8 cellular contexts compared by ENCODE assay signal in genomic region chr20:32031007-32031958, GRCh38.
A peak's percentile ranks its signal among the peaks of the same experiment; 100 is the strongest.
DNase-seq lines count a peak whose midpoint lies in the region; FAIRE-seq and TF ChIP-seq lines count a peak whose summit lies in the region.

No MANE protein-coding gene starts in this region.

- no peak for FAIRE-seq in H54 (lab: Jason Lieb, UNC)

- no peak overlapping the region for H3K27ac ChIP-seq in caudate nucleus (ENCODE audit: low read depth, low read length)

- no peak for TF ChIP-seq POLR2A in H54 (IDR thresholded peaks at IDR 0.05; ENCODE audit: low read depth, low read length)

- TF ChIP-seq CTCF in WI38 (IDR thresholded peaks at IDR 0.05; ENCODE audit: low read depth, low read length): peak; percentile 99

- H3K4me3 ChIP-seq in WI38 (ENCODE audit: low read depth, low read length): 0 out of 2 replicates have a peak overlapping the region, but pooled peaks have one; percentile 20

- peak; percentile 90 for DNase-seq in AG08395 (ENCODE audit: low spot score)
- peak; percentile 92 for DNase-seq in H54 (ENCODE audit: insufficient read length, low spot score)
- peak; percentile 74 for DNase-seq in NCI-H226
- DNase-seq in caudate nucleus (lab: John Stamatoyannopoulos, UW): peak in 44 of 61 donors; percentile 9 to 80 (median 31)
- peak; percentile 59 for DNase-seq in iris pigment epithelial cell (ENCODE audit: low read depth)
- peak in 2 of 3 donors; percentile 39 to 47 for DNase-seq in stimulated activated CD4-positive, alpha-beta T cell treated with anti-CD3 and anti-CD28 coated beads, Interleukin-12 subunit alpha, Interleukin-12 subunit beta, amount 100 ng/mL, for 48 hours (ENCODE audit: low read depth in 2 of 3, low spot score in 1 of 3)
- no peak for DNase-seq in GM19238 (ENCODE audit: insufficient read length, low spot score)
